Comparison of ENCODE assay signal across 8 cellular contexts in genomic region chr19:18939922-18940775, GRCh38. TPM values are rescaled to one million over a fixed set of nuclear protein-coding genes. Genes with fewer than 3 reads are reported as not detected.
DNase-seq lines count a peak whose midpoint lies in the region; ATAC-seq, FAIRE-seq and TF ChIP-seq lines count a peak whose summit lies in the region.

No MANE protein-coding gene starts in this region.

- no TSS peak for BruUV-seq in A673 (replicated peaks; lab: Mats Ljungman, UMichigan)

- peaks cover 4% of the 10 kb centered on the region; the same call in 1 of the 2 replicates for H3K36me3 Mint-ChIP-seq in HFFc6 (ENCODE audit: low read depth)
- no peaks in the 10 kb centered on the region for H3K36me3 Mint-ChIP-seq in activated naive CD8-positive, alpha-beta T cell treated with anti-CD3 and anti-CD28 coated beads for 36 hours

- H3K9me3 ChIP-seq in A673 (ENCODE audit: low read depth, low read length, poor library complexity, severe bottlenecking) (no peaks in the 10 kb centered on the region), left ventricle myocardium inferior (replicated peaks) (no peaks in the 10 kb centered on the region), pancreas (no peaks in the 10 kb centered on the region)

- H3K27ac Mint-ChIP-seq in HFFc6, result peak overlapping the region; percentile 91
- no peak overlapping the region for H3K27ac Mint-ChIP-seq in activated naive CD8-positive, alpha-beta T cell treated with anti-CD3 and anti-CD28 coated beads for 36 hours

- peaks cover 2% of the 10 kb centered on the region; the same call in 1 of the 2 replicates for H3K27me3 Mint-ChIP-seq in HFFc6 (ENCODE audit: insufficient read depth)
- peaks cover 46% of the 10 kb centered on the region for H3K27me3 Mint-ChIP-seq in activated naive CD8-positive, alpha-beta T cell treated with anti-CD3 and anti-CD28 coated beads for 36 hours

- WGBS in pancreas, 2 donors, result 2 to 3% methylated on average over 38 to 47 of the region's 47 CpGs

- H3K27me3 ChIP-seq in A673 (replicated peaks; ENCODE audit: insufficient read depth, low read depth, low read length, poor library complexity) (no peaks in the 10 kb centered on the region), left ventricle myocardium inferior (ENCODE audit: low read depth) (no peaks in the 10 kb centered on the region), pancreas (no peaks in the 10 kb centered on the region)

- peak overlapping the region; percentile 68 for H3K27ac ChIP-seq in A673 (ENCODE audit: low read depth, low read length, poor library complexity, severe bottlenecking)
- peak overlapping the region; percentile 47 for H3K27ac ChIP-seq in left ventricle myocardium inferior (replicated peaks)
- H3K27ac ChIP-seq in pancreas, result peak overlapping the region in 1 of 4 donors; percentile 33

- no peaks in the 10 kb centered on the region for H3K9me3 Mint-ChIP-seq in HFFc6
- no peaks in the 10 kb centered on the region for H3K9me3 Mint-ChIP-seq in activated naive CD8-positive, alpha-beta T cell treated with anti-CD3 and anti-CD28 coated beads for 36 hours

- peak; percentile 35 for DNase-seq in A673 (ENCODE audit: low spot score)
- DNase-seq in HFFc6, result peak; percentile 31
- peak; percentile 11 for DNase-seq in activated naive CD8-positive, alpha-beta T cell treated with anti-CD3 and anti-CD28 coated beads for 36 hours
- peak; percentile 46 for DNase-seq in left ventricle myocardium inferior
- peak in 4 of 6 donors; percentile 45 to 76 (median 52) for DNase-seq in pancreas
- no peak for DNase-seq in KG1 (lab: John Stamatoyannopoulos, UW)
- no peak for DNase-seq in stimulated activated CD8-positive, alpha-beta memory T cell treated with anti-CD3 and anti-CD28 coated beads, Interleukin-4, amount 100 ng/mL, for 48 hours

- POLR2A ChIA-PET in A673 (lab: Charles Lee; ENCODE audit: low non-redundant PET), result no interaction called here

- H3K4me1 ChIP-seq in A673 (ENCODE audit: insufficient read depth, low read length, poor library complexity, severe bottlenecking) (peaks cover 12% of the 10 kb centered on the region), left ventricle myocardium inferior (peaks cover 20% of the 10 kb centered on the region), pancreas (no peaks in the 10 kb centered on the region)

- H3K36me3 ChIP-seq in A673 (ENCODE audit: insufficient read depth, low read length, poor library complexity, severe bottlenecking) (no peaks in the 10 kb centered on the region), left ventricle myocardium inferior (peaks cover 9% of the 10 kb centered on the region), pancreas (no peaks in the 10 kb centered on the region)

- peak; percentile 42 to 62 (median 56) for ATAC-seq in pancreas
- ATAC-seq in GM21529 (IDR thresholded peaks at IDR 0.05; ENCODE audit: unreplicated experiment), result no peak

- intact Hi-C loops in A673 (cut with micrococcal nuclease; ENCODE audit: unreplicated experiment), result no loop called here
- intact Hi-C loops in left ventricle myocardium inferior (cut with micrococcal nuclease), result no loop called here
- intact Hi-C loops in pancreas (cut with DNase I), result no loop called here

- peak overlapping the region; percentile 94 for H3K4me3 Mint-ChIP-seq in HFFc6
- peak overlapping the region; percentile 59 for H3K4me3 Mint-ChIP-seq in activated naive CD8-positive, alpha-beta T cell treated with anti-CD3 and anti-CD28 coated beads for 36 hours

- FAIRE-seq in pancreas (lab: Jason Lieb, UNC), result no peak

- no peak for TF ChIP-seq CTCF in A673 (conservative IDR thresholded peaks at IDR 0.05; ENCODE audit: low read depth, low read length)
- TF ChIP-seq CTCF in HFFc6 (IDR thresholded peaks at IDR 0.05), result peak; percentile 48
- TF ChIP-seq CTCF in left ventricle myocardium inferior (IDR thresholded peaks at IDR 0.05; ENCODE audit: borderline replicate concordance), result no peak
- TF ChIP-seq CTCF in pancreas (IDR thresholded peaks at IDR 0.05), result no peak

- CTCF ChIA-PET in A673 (lab: Charles Lee), result interaction anchor here (0.5 kb wide), 1 partner anchor 514 kb away, joined by 3 read pairs; no protein-coding TSS in a partner anchor

- H3K4me3 ChIP-seq in A673 (ENCODE audit: low read depth, low read length, poor library complexity, severe bottlenecking) (peak overlapping the region; percentile 78), left ventricle myocardium inferior (peak overlapping the region; percentile 78), pancreas (peak overlapping the region; percentile 35 to 67 (median 48))

- H3K4me1 Mint-ChIP-seq in HFFc6 (ENCODE audit: low read depth), result peaks cover 21% of the 10 kb centered on the region
- H3K4me1 Mint-ChIP-seq in activated naive CD8-positive, alpha-beta T cell treated with anti-CD3 and anti-CD28 coated beads for 36 hours, result peaks cover 5% of the 10 kb centered on the region

RNA-seq across cellular contexts. Expression of gene HOMER3, which starts 0.9 kb away (rescaled TPM):
- total RNA-seq in A673 (2021) (23.9 and 31.0 TPM in 2 replicates), left ventricle myocardium inferior (14.7 TPM), pancreas (10 to 100 TPM in 1 of 6 donors, 1 to 10 TPM in 5; 3.7 to 15.2 (median 5.3) TPM)
- 10 to 100 TPM; 68.1 to 89.1 (median 77.9) TPM for total RNA-seq in HFFc6 (2021; fragmentation: NEBNext Ultra II Directional; extraction: Animal tissue kit (Norgen Biotek cat#: 25700))
- total RNA-seq in activated naive CD8-positive, alpha-beta T cell treated with anti-CD3 and anti-CD28 coated beads for 36 hours, result not detected
- polyA plus RNA-seq in pancreas, result 10 to 100 TPM; 19.4 to 24.8 TPM

RNA-seq across cellular contexts. Expression of gene DDX49, which starts 20.6 kb away (rescaled TPM):
- 61.1 and 68.8 TPM in 2 replicates for total RNA-seq in A673 (2021)
- total RNA-seq in HFFc6 (2021; fragmentation: NEBNext Ultra II Directional; extraction: Animal tissue kit (Norgen Biotek cat#: 25700)), result 10 to 100 TPM; 37.8 to 57.4 (median 44.0) TPM
- 10 to 100 TPM; 87.4 to 89.2 TPM for total RNA-seq in activated naive CD8-positive, alpha-beta T cell treated with anti-CD3 and anti-CD28 coated beads for 36 hours
- 22.4 TPM for total RNA-seq in left ventricle myocardium inferior
- 10 to 100 TPM; 17.5 to 30.9 (median 24.0) TPM for total RNA-seq in pancreas
- polyA plus RNA-seq in pancreas, result 10 to 100 TPM; 40.3 to 42.2 TPM

RNA-seq across cellular contexts. Expression of gene COPE, which starts 21.0 kb away (rescaled TPM):
- 244 and 267 TPM in 2 replicates for total RNA-seq in A673 (2021)
- 100 to 1,000 TPM; 268 to 315 (median 286) TPM for total RNA-seq in HFFc6 (2021; fragmentation: NEBNext Ultra II Directional; extraction: Animal tissue kit (Norgen Biotek cat#: 25700))
- 100 to 1,000 TPM; 169 to 174 TPM for total RNA-seq in activated naive CD8-positive, alpha-beta T cell treated with anti-CD3 and anti-CD28 coated beads for 36 hours
- 128 TPM for total RNA-seq in left ventricle myocardium inferior
- total RNA-seq in pancreas, result 100 to 1,000 TPM in 1 of 6 donors, 10 to 100 TPM in 5; 58.2 to 107 (median 91.2) TPM
- polyA plus RNA-seq in pancreas, result 100 to 1,000 TPM; 152 to 200 TPM

RNA-seq across cellular contexts. Expression of gene CERS1, which starts 44.2 kb away (rescaled TPM):
- total RNA-seq in A673 (2021) (10.0 and 11.4 TPM in 2 replicates), left ventricle myocardium inferior (1.4 TPM), pancreas (under 1 TPM; 0.16 to 0.75 (median 0.33) TPM)
- total RNA-seq in HFFc6 (2021; fragmentation: NEBNext Ultra II Directional; extraction: Animal tissue kit (Norgen Biotek cat#: 25700)), result 1 to 10 TPM in 5 of 6 experiments, under 1 TPM in 1; 0.96 to 2.1 (median 1.3) TPM
- total RNA-seq in activated naive CD8-positive, alpha-beta T cell treated with anti-CD3 and anti-CD28 coated beads for 36 hours, result under 1 TPM; 0.19 to 0.28 TPM
- polyA plus RNA-seq in pancreas, result 1 to 10 TPM; 1.7 to 8.3 TPM

Comparison
In these comparisons a context has a peak if more than half of its experiments do, and no peak if none do; other contexts are left out.
1. DNase-seq: peak in A673 (single experiment), HFFc6 (single experiment), activated naive CD8-positive, alpha-beta T cell treated with anti-CD3 and anti-CD28 coated beads for 36 hours (single experiment), left ventricle myocardium inferior (single experiment) and pancreas (4 of 6); none in KG1 (single experiment) and stimulated activated CD8-positive, alpha-beta memory T cell treated with anti-CD3 and anti-CD28 coated beads, Interleukin-4, amount 100 ng/mL, for 48 hours (single experiment).
2. Peak in every context shown above with its lines, with median percentiles within 50 percentile points of each other: H3K4me3 ChIP-seq.